Comparison of ENCODE assay signal across 12 cellular contexts in genomic region chr20:50276119-50277063, GRCh38.
DNase-seq lines count a peak whose midpoint lies in the region; ATAC-seq and TF ChIP-seq lines count a peak whose summit lies in the region.
"Had no signal": no experiment of that assay in that cellular context is flagged by ENCODE, and none has a peak within 500 bp of the region (broad histone marks: within the 10 kb centered on the region; RNA-seq: fewer than 3 reads in every experiment).

No MANE protein-coding gene starts in this region.

- ATAC-seq in left cardiac atrium (no peak), activated B cell treated with CpG ODN at 0.5 μM for 24 hours (ENCODE audit: low read depth) (no peak)
- ATAC-seq in naive thymus-derived CD4-positive, alpha-beta T cell = peak; percentile 47
- ATAC-seq: GM12878 had no signal

- POLR2A ChIA-PET in activated B cell treated with CpG ODN at 0.5 μM for 24 hours (lab: Charles Lee) (interaction anchor here (0.6 kb wide), 2 partner anchors 96 to 214 kb away, joined by 3 to 11 read pairs; no protein-coding TSS in a partner anchor), OCI-LY7 (lab: Charles Lee) (interaction anchor here (0.6 kb wide), 1 partner anchor 77 kb away, joined by 3 read pairs; no protein-coding TSS in a partner anchor), A673 (lab: Charles Lee; ENCODE audit: low non-redundant PET) (no interaction called here)
- POLR2A ChIA-PET in naive thymus-derived CD4-positive, alpha-beta T cell (lab: Charles Lee) = no interaction called here

- CTCF ChIA-PET in activated B cell treated with CpG ODN at 0.5 μM for 24 hours (lab: Charles Lee) = no interaction called here
- CTCF ChIA-PET in naive thymus-derived CD4-positive, alpha-beta T cell (lab: Charles Lee) = no interaction called here
- CTCF ChIA-PET in OCI-LY7 (lab: Charles Lee; ENCODE audit: unreplicated experiment) = no interaction called here
- CTCF ChIA-PET in A673 (lab: Charles Lee) = interaction anchor here (0.6 kb wide), 1 partner anchor 97 kb away, joined by 3 read pairs; no protein-coding TSS in a partner anchor

- H3K36me3 ChIP-seq in left ventricle myocardium inferior = no peaks in the 10 kb centered on the region
- no peaks in the 10 kb centered on the region for H3K36me3 ChIP-seq in naive thymus-derived CD4-positive, alpha-beta T cell (ENCODE audit: control insufficient read depth in 2 of 3, insufficient read depth in 3 of 3, low read length in 3 of 3)
- no peaks in the 10 kb centered on the region for H3K36me3 ChIP-seq in OCI-LY7 (ENCODE audit: insufficient read depth, low read length)
- H3K36me3 ChIP-seq in A673 (ENCODE audit: insufficient read depth, low read length, poor library complexity, severe bottlenecking) = no peaks in the 10 kb centered on the region
- H3K36me3 ChIP-seq: colonic mucosa, uterus had no signal

- H3K27me3 ChIP-seq in left ventricle myocardium inferior (ENCODE audit: low read depth) (peaks cover 3% of the 10 kb centered on the region), A673 (replicated peaks; ENCODE audit: insufficient read depth, low read depth, low read length, poor library complexity) (no peaks in the 10 kb centered on the region)
- no peaks in the 10 kb centered on the region for H3K27me3 ChIP-seq in naive thymus-derived CD4-positive, alpha-beta T cell (ENCODE audit: control insufficient read depth in 2 of 2, insufficient read depth in 2 of 2, low read length in 2 of 2)
- H3K27me3 ChIP-seq: colonic mucosa, uterus had no signal

- no peaks in the 10 kb centered on the region for H3K79me2 ChIP-seq in OCI-LY7 (ENCODE audit: insufficient read depth, low read depth, low read length)

- H3K4me1 Mint-ChIP-seq in activated B cell treated with CpG ODN at 0.5 μM for 24 hours (no peaks in the 10 kb centered on the region), chondrocyte (ENCODE audit: low read depth) (peaks cover 20% of the 10 kb centered on the region)
- H3K4me1 Mint-ChIP-seq in naive thymus-derived CD4-positive, alpha-beta T cell = peaks cover 0 to 9% (median 0%) of the 10 kb centered on the region in 7 donors

- no peak overlapping the region for H3K4me3 ChIP-seq in left ventricle myocardium inferior
- no peak overlapping the region for H3K4me3 ChIP-seq in naive thymus-derived CD4-positive, alpha-beta T cell (ENCODE audit: low read length)
- no peak overlapping the region for H3K4me3 ChIP-seq in OCI-LY7 (ENCODE audit: low read depth, low read length, poor library complexity, severe bottlenecking)
- H3K4me3 ChIP-seq in A673 (ENCODE audit: low read depth, low read length, poor library complexity, severe bottlenecking) = no peak overlapping the region
- H3K4me3 ChIP-seq: colonic mucosa, GM12878, uterus had no signal

- H4K20me1 ChIP-seq in OCI-LY7 (ENCODE audit: insufficient read depth, low read length) = no peaks in the 10 kb centered on the region

- H3K36me3 Mint-ChIP-seq in activated B cell treated with CpG ODN at 0.5 μM for 24 hours (ENCODE audit: low read depth) (no peaks in the 10 kb centered on the region), chondrocyte (ENCODE audit: low read depth) (no peaks in the 10 kb centered on the region)
- H3K36me3 Mint-ChIP-seq in naive thymus-derived CD4-positive, alpha-beta T cell = no peaks in the 10 kb centered on the region

- no TSS peak for BruUV-seq in OCI-LY7 (replicated peaks; lab: Mats Ljungman, UMichigan)
- BruUV-seq in A673 (replicated peaks; lab: Mats Ljungman, UMichigan) = no TSS peak

- H3K27me3 Mint-ChIP-seq in activated B cell treated with CpG ODN at 0.5 μM for 24 hours = peaks cover 34% of the 10 kb centered on the region
- peaks cover 9 to 18% (median 12%) of the 10 kb centered on the region in 5 donors for H3K27me3 Mint-ChIP-seq in naive thymus-derived CD4-positive, alpha-beta T cell
- H3K27me3 Mint-ChIP-seq in chondrocyte (ENCODE audit: low read depth) = no peaks in the 10 kb centered on the region

- H3K9me3 ChIP-seq in left ventricle myocardium inferior (replicated peaks) (no peaks in the 10 kb centered on the region), OCI-LY7 (ENCODE audit: low read length) (no peaks in the 10 kb centered on the region), A673 (ENCODE audit: low read depth, low read length, poor library complexity, severe bottlenecking) (no peaks in the 10 kb centered on the region)
- H3K9me3 ChIP-seq in naive thymus-derived CD4-positive, alpha-beta T cell (ENCODE audit: control insufficient read depth in 2 of 3, low read length in 3 of 3) = no peaks in the 10 kb centered on the region
- H3K9me3 ChIP-seq: colonic mucosa, uterus had no signal

- no peaks in the 10 kb centered on the region for H3K9me3 Mint-ChIP-seq in activated B cell treated with CpG ODN at 0.5 μM for 24 hours
- H3K9me3 Mint-ChIP-seq in naive thymus-derived CD4-positive, alpha-beta T cell = no peaks in the 10 kb centered on the region
- H3K9me3 Mint-ChIP-seq in chondrocyte (ENCODE audit: low read depth) = no peaks in the 10 kb centered on the region

- no peak for TF ChIP-seq CTCF in left ventricle myocardium inferior (IDR thresholded peaks at IDR 0.05; ENCODE audit: borderline replicate concordance)
- no peak for TF ChIP-seq CTCF in activated B cell treated with CpG ODN at 0.5 μM for 24 hours (IDR thresholded peaks at IDR 0.05)
- no peak for TF ChIP-seq CTCF in chondrocyte (IDR thresholded peaks at IDR 0.05)
- no peak for TF ChIP-seq CTCF in OCI-LY7 (conservative IDR thresholded peaks at IDR 0.05; ENCODE audit: low read length)
- no peak for TF ChIP-seq CTCF in A673 (conservative IDR thresholded peaks at IDR 0.05; ENCODE audit: low read depth, low read length)

- H3K27ac Mint-ChIP-seq in activated B cell treated with CpG ODN at 0.5 μM for 24 hours (peak overlapping the region; percentile 30), chondrocyte (ENCODE audit: unreplicated experiment) (no peak overlapping the region)
- no peak overlapping the region for H3K27ac Mint-ChIP-seq in naive thymus-derived CD4-positive, alpha-beta T cell

- DNase-seq in left ventricle myocardium inferior (no peak), left cardiac atrium (no peak), activated B cell treated with CpG ODN at 0.5 μM for 24 hours (no peak), putamen (ENCODE audit: low spot score) (no peak), chondrocyte (ENCODE audit: low spot score) (no peak), OCI-LY7 (ENCODE audit: low spot score) (no peak), A673 (ENCODE audit: low spot score) (no peak)
- no peak for DNase-seq in naive thymus-derived CD4-positive, alpha-beta T cell
- DNase-seq: activated T-cell treated with anti-CD3 and anti-CD28 coated beads for 4 hours, colonic mucosa, uterus had no signal

- intact Hi-C loops in left ventricle myocardium inferior (cut with micrococcal nuclease) = no loop called here
- intact Hi-C loops in left cardiac atrium (cut with DNase I) = loop anchor here (5.0 to 10.0 kb wide), 3 partner anchors 82 to 188 kb away; partner anchors contain the start of gene CEBPB (in 2 of the 2)
- intact Hi-C loops in activated B cell treated with CpG ODN at 0.5 μM for 24 hours (cut with micrococcal nuclease) = no loop called here
- intact Hi-C loops in naive thymus-derived CD4-positive, alpha-beta T cell (cut with micrococcal nuclease) = no loop called here
- intact Hi-C loops in OCI-LY7 (cut with micrococcal nuclease; ENCODE audit: unreplicated experiment) = no loop called here
- intact Hi-C loops in A673 (cut with micrococcal nuclease; ENCODE audit: unreplicated experiment) = no loop called here

- H3K4me2 ChIP-seq in OCI-LY7 (ENCODE audit: low read length) = no peak overlapping the region

- H3K27ac ChIP-seq in left ventricle myocardium inferior (replicated peaks) (peak overlapping the region; percentile 84), OCI-LY7 (ENCODE audit: low read depth, low read length, poor library complexity, severe bottlenecking) (no peak overlapping the region), A673 (ENCODE audit: low read depth, low read length, poor library complexity, severe bottlenecking) (no peak overlapping the region)
- H3K27ac ChIP-seq in naive thymus-derived CD4-positive, alpha-beta T cell (ENCODE audit: low read depth, low read length) = no peak overlapping the region
- H3K27ac ChIP-seq: uterus had no signal

- no peaks in the 10 kb centered on the region for H3K9me2 ChIP-seq in OCI-LY7 (ENCODE audit: insufficient read depth, low read length)

- no peak overlapping the region for H2AFZ ChIP-seq in OCI-LY7 (ENCODE audit: low read length)

- H3K4me3 Mint-ChIP-seq in activated B cell treated with CpG ODN at 0.5 μM for 24 hours (no peak overlapping the region), chondrocyte (ENCODE audit: unreplicated experiment) (no peak overlapping the region)
- H3K4me3 Mint-ChIP-seq in naive thymus-derived CD4-positive, alpha-beta T cell = peak overlapping the region in 1 of 10 donors; percentile 13

- H3K4me1 ChIP-seq in left ventricle myocardium inferior = peaks cover 32% of the 10 kb centered on the region
- no peaks in the 10 kb centered on the region for H3K4me1 ChIP-seq in naive thymus-derived CD4-positive, alpha-beta T cell (ENCODE audit: control insufficient read depth in 2 of 2, insufficient read depth in 2 of 2, low read length in 2 of 2)
- H3K4me1 ChIP-seq in OCI-LY7 (ENCODE audit: insufficient read depth, low read length, poor library complexity, severe bottlenecking) = no peaks in the 10 kb centered on the region
- no peaks in the 10 kb centered on the region for H3K4me1 ChIP-seq in A673 (ENCODE audit: insufficient read depth, low read length, poor library complexity, severe bottlenecking)
- H3K4me1 ChIP-seq: colonic mucosa had no signal

Comparison
In these comparisons a context has a peak if more than half of its experiments do, and no peak if none do; other contexts are left out.
1. intact Hi-C loops: an anchor here in left cardiac atrium (5.0 to 10.0 kb wide); none called in left ventricle myocardium inferior, activated B cell treated with CpG ODN at 0.5 μM for 24 hours, naive thymus-derived CD4-positive, alpha-beta T cell, OCI-LY7 and A673.
2. POLR2A ChIA-PET loops: an anchor here in activated B cell treated with CpG ODN at 0.5 μM for 24 hours (0.6 kb wide) and OCI-LY7 (0.6 kb wide); none called in naive thymus-derived CD4-positive, alpha-beta T cell and A673.